Comparison of ENCODE assay signal across 1 cellular context in genomic region chr22:45629469-45630089, GRCh38.
TF ChIP-seq lines count a peak whose summit lies in the region.

No MANE protein-coding gene starts in this region.

TF ChIP-seq in HepG2, 621 proteins besides CTCF, POLR2A, EP300 and RAD21 (continued from another document and continues in another):
- no peak for TF ChIP-seq ZMYM2 (CRISPR knock-in tag; IDR thresholded peaks at IDR 0.05)
- no peak for TF ChIP-seq MLX (CRISPR knock-in tag; IDR thresholded peaks at IDR 0.05)
- TF ChIP-seq MED1 (CRISPR knock-in tag; IDR thresholded peaks at IDR 0.05): peak; percentile 65
- no peak for TF ChIP-seq ZBTB10 (CRISPR knock-in tag; IDR thresholded peaks at IDR 0.05; ENCODE audit: borderline replicate concordance)
- no peak for TF ChIP-seq U2AF2 (IDR thresholded peaks at IDR 0.05; ENCODE audit: low read depth, low read length)
- TF ChIP-seq ONECUT2 (CRISPR knock-in tag; IDR thresholded peaks at IDR 0.05): no peak
- TF ChIP-seq NKX3-1 (CRISPR knock-in tag; IDR thresholded peaks at IDR 0.05): no peak
- TF ChIP-seq SRSF4 (IDR thresholded peaks at IDR 0.05; ENCODE audit: low read depth, low read length, poor library complexity, severe bottlenecking): no peak
- no peak for TF ChIP-seq KMT2A (CRISPR knock-in tag; IDR thresholded peaks at IDR 0.05)
- no peak for TF ChIP-seq ZNF839 (CRISPR knock-in tag; IDR thresholded peaks at IDR 0.05; ENCODE audit: borderline replicate concordance)
- TF ChIP-seq ZC3H4 (CRISPR knock-in tag; IDR thresholded peaks at IDR 0.05; ENCODE audit: borderline replicate concordance): no peak
- TF ChIP-seq ZNF101 (CRISPR knock-in tag; IDR thresholded peaks at IDR 0.05; ENCODE audit: borderline replicate concordance, low read depth): no peak
- TF ChIP-seq AGO1 (IDR thresholded peaks at IDR 0.05; ENCODE audit: low read depth, low read length, poor library complexity, severe bottlenecking): no peak
- TF ChIP-seq ZNF33B (CRISPR knock-in tag; IDR thresholded peaks at IDR 0.05): no peak
- TF ChIP-seq ZNF83 (CRISPR knock-in tag; IDR thresholded peaks at IDR 0.05; ENCODE audit: borderline replicate concordance): no peak
- no peak for TF ChIP-seq POLR2G (IDR thresholded peaks at IDR 0.05; ENCODE audit: low read depth, low read length)
- no peak for TF ChIP-seq POGZ (CRISPR knock-in tag; IDR thresholded peaks at IDR 0.05)
- no peak for TF ChIP-seq MEIS2 (CRISPR knock-in tag; IDR thresholded peaks at IDR 0.05)
- peak; percentile 70; the same call in 1 of the 2 replicates for TF ChIP-seq BORCS8-MEF2B (CRISPR knock-in tag; IDR thresholded peaks at IDR 0.05)
- TF ChIP-seq KDM3A (CRISPR knock-in tag; IDR thresholded peaks at IDR 0.05; ENCODE audit: low read depth): no peak
- 0 out of 2 replicates have a peak, but pooled peaks have one; percentile 34 for TF ChIP-seq IRF9 (CRISPR knock-in tag; IDR thresholded peaks at IDR 0.05; ENCODE audit: borderline replicate concordance)
- TF ChIP-seq SRSF1 (optimal IDR thresholded peaks at IDR 0.05; ENCODE audit: low read depth, low read length): no peak
- TF ChIP-seq ZNF225 (CRISPR knock-in tag; IDR thresholded peaks at IDR 0.05): no peak
- TF ChIP-seq ZNF777 (CRISPR knock-in tag; IDR thresholded peaks at IDR 0.05): no peak
- peak; percentile 64; the same call in 1 of the 2 replicates for TF ChIP-seq SNAPC2 (CRISPR knock-in tag; IDR thresholded peaks at IDR 0.05)
- no peak for TF ChIP-seq THAP8 (CRISPR knock-in tag; IDR thresholded peaks at IDR 0.05; ENCODE audit: borderline replicate concordance)
- TF ChIP-seq ZNF276 (CRISPR knock-in tag; IDR thresholded peaks at IDR 0.05; ENCODE audit: low read depth): no peak
- TF ChIP-seq TEAD3 (CRISPR knock-in tag; optimal IDR thresholded peaks at IDR 0.05; ENCODE audit: borderline replicate concordance): peak; percentile 53
- TF ChIP-seq LBX2 (CRISPR knock-in tag; IDR thresholded peaks at IDR 0.05; ENCODE audit: borderline replicate concordance): no peak
- no peak for TF ChIP-seq ZFP41 (CRISPR knock-in tag; IDR thresholded peaks at IDR 0.05; ENCODE audit: borderline replicate concordance)
- TF ChIP-seq NBN (conservative IDR thresholded peaks at IDR 0.05): no peak
- no peak for TF ChIP-seq ZNF879 (CRISPR knock-in tag; IDR thresholded peaks at IDR 0.05)
- no peak for TF ChIP-seq ZNF550 (CRISPR knock-in tag; IDR thresholded peaks at IDR 0.05; ENCODE audit: borderline replicate concordance)
- no peak for TF ChIP-seq ZFP1 (CRISPR knock-in tag; IDR thresholded peaks at IDR 0.05)
- TF ChIP-seq ATRX (CRISPR knock-in tag; IDR thresholded peaks at IDR 0.05; ENCODE audit: borderline replicate concordance): no peak
- TF ChIP-seq ZFX (CRISPR knock-in tag; IDR thresholded peaks at IDR 0.05; ENCODE audit: low read depth): peak; percentile 85
- TF ChIP-seq GTF3A (CRISPR knock-in tag; conservative IDR thresholded peaks at IDR 0.05): no peak
- TF ChIP-seq SOX6 (IDR thresholded peaks at IDR 0.05): no peak
- peak; percentile 71 for TF ChIP-seq SOX6 (CRISPR knock-in tag; IDR thresholded peaks at IDR 0.05)
- TF ChIP-seq RXRA (CRISPR knock-in tag; IDR thresholded peaks at IDR 0.05): peak; percentile 74; the same call in 1 of the 2 replicates
- no peak for TF ChIP-seq ZNF207 (IDR thresholded peaks at IDR 0.05; ENCODE audit: borderline replicate concordance)
- TF ChIP-seq FOXC1 (CRISPR knock-in tag; IDR thresholded peaks at IDR 0.05; ENCODE audit: borderline replicate concordance): no peak
- no peak for TF ChIP-seq TERF1 (CRISPR knock-in tag; IDR thresholded peaks at IDR 0.05)
- TF ChIP-seq PBX3 (CRISPR knock-in tag; IDR thresholded peaks at IDR 0.05; ENCODE audit: borderline replicate concordance): no peak
- TF ChIP-seq FOXA1 (IDR thresholded peaks at IDR 0.05): 0 out of 2 replicates have a peak, but pooled peaks have one; percentile 41
- TF ChIP-seq FOXA1 (CRISPR knock-in tag; IDR thresholded peaks at IDR 0.05): peak; percentile 97
- no peak for TF ChIP-seq ZSCAN21 (CRISPR knock-in tag; IDR thresholded peaks at IDR 0.05; ENCODE audit: borderline replicate concordance)
- no peak for TF ChIP-seq PTBP1 (IDR thresholded peaks at IDR 0.05; ENCODE audit: low read depth, low read length, poor library complexity, severe bottlenecking)
- no peak for TF ChIP-seq RCOR2 (CRISPR knock-in tag; IDR thresholded peaks at IDR 0.05)
- no peak for TF ChIP-seq STAT6 (CRISPR knock-in tag; IDR thresholded peaks at IDR 0.05; ENCODE audit: borderline replicate concordance)
- TF ChIP-seq ELF4 (CRISPR knock-in tag; IDR thresholded peaks at IDR 0.05; ENCODE audit: borderline replicate concordance): no peak
- no peak for TF ChIP-seq HNRNPUL1 (IDR thresholded peaks at IDR 0.05; ENCODE audit: low read depth, low read length)
- TF ChIP-seq NCOA5 (CRISPR knock-in tag; IDR thresholded peaks at IDR 0.05): no peak
- no peak for TF ChIP-seq MXD3 (CRISPR knock-in tag; IDR thresholded peaks at IDR 0.05)
- no peak for TF ChIP-seq ZNF431 (CRISPR knock-in tag; IDR thresholded peaks at IDR 0.05; ENCODE audit: borderline replicate concordance, low read depth)
- TF ChIP-seq ZNF597 (CRISPR knock-in tag; IDR thresholded peaks at IDR 0.05): no peak
- peak; percentile 39 for TF ChIP-seq PHF8 (CRISPR knock-in tag; IDR thresholded peaks at IDR 0.05)
- no peak; the same call in 1 of the 2 replicates for TF ChIP-seq ZNF563 (CRISPR knock-in tag; IDR thresholded peaks at IDR 0.05)
- TF ChIP-seq DDIT3 (CRISPR knock-in tag; IDR thresholded peaks at IDR 0.05): no peak
